ENCODE assay signal across 8 cellular contexts in genomic region chr12:94289551-94290312, GRCh38.
DNase-seq lines count a peak whose midpoint lies in the region; ATAC-seq and TF ChIP-seq lines count a peak whose summit lies in the region.

No MANE protein-coding gene starts in this region.

- DNase-seq in BJ (ENCODE audit: low read depth) = peak; percentile 77
- no peak for DNase-seq in RWPE2 (ENCODE audit: low spot score)
- peak; percentile 51 for DNase-seq in fibroblast of the conjunctiva (ENCODE audit: low read depth)
- no peak for DNase-seq in psoas muscle
- no peak for DNase-seq in CD1c-positive myeloid dendritic cell (ENCODE audit: extremely low spot score)
- DNase-seq in H4 (ENCODE audit: low spot score) = no peak
- DNase-seq in Karpas-422 = no peak
- no peak for DNase-seq in DMS 273 (lab: John Stamatoyannopoulos, UW; ENCODE audit: unreplicated experiment)

- H3K27me3 ChIP-seq in BJ (ENCODE audit: control insufficient read depth, insufficient read depth, low read length) (no peaks in the 10 kb centered on the region), RWPE2 (ENCODE audit: insufficient read depth, poor library complexity, severe bottlenecking) (no peaks in the 10 kb centered on the region), psoas muscle (ENCODE audit: insufficient read depth in 3 of 3, low read length in 2 of 3) (no peaks in the 10 kb centered on the region), Karpas-422 (ENCODE audit: low read length) (no peaks in the 10 kb centered on the region)

- no peak overlapping the region for H2AFZ ChIP-seq in Karpas-422 (ENCODE audit: low read length)

- H4K20me1 ChIP-seq in Karpas-422 (ENCODE audit: insufficient read depth, low read depth, low read length) = no peaks in the 10 kb centered on the region

- H3K4me1 ChIP-seq in RWPE2 (ENCODE audit: insufficient read depth, poor library complexity, severe bottlenecking) (no peaks in the 10 kb centered on the region), psoas muscle (peaks cover 9% of the 10 kb centered on the region), Karpas-422 (ENCODE audit: low read length) (no peaks in the 10 kb centered on the region)

- no peaks in the 10 kb centered on the region for H3K79me2 ChIP-seq in Karpas-422 (ENCODE audit: low read length)

- POLR2A ChIA-PET in BJ (lab: Charles Lee) = interaction anchor here (0.6 to 1.7 kb wide), 3 partner anchors 15 to 170 kb away, joined by 4 to 9 read pairs (median 5); no protein-coding TSS in a partner anchor

- H3K27ac ChIP-seq in RWPE2 (ENCODE audit: poor library complexity, severe bottlenecking) (no peak overlapping the region), psoas muscle (peak overlapping the region; percentile 43), Karpas-422 (ENCODE audit: low read length) (no peak overlapping the region)

- H3K9me3 ChIP-seq in RWPE2 (ENCODE audit: severe bottlenecking) (no peaks in the 10 kb centered on the region), psoas muscle (no peaks in the 10 kb centered on the region), Karpas-422 (ENCODE audit: low read length) (no peaks in the 10 kb centered on the region)

- CTCF ChIA-PET in BJ (lab: Yijun Ruan, JAX) = interaction anchor here (0.6 to 1.6 kb wide), 6 partner anchors 8 to 144 kb away, joined by 3 to 5 read pairs (median 4); no protein-coding TSS in a partner anchor

- H3K9ac ChIP-seq in Karpas-422 (ENCODE audit: low read length) = no peak overlapping the region

- H3K36me3 ChIP-seq in BJ (ENCODE audit: control insufficient read depth, insufficient read depth, low read length) = no peaks in the 10 kb centered on the region; the same call in 1 of the 2 replicates
- H3K36me3 ChIP-seq in RWPE2 (ENCODE audit: low read depth) = no peaks in the 10 kb centered on the region
- H3K36me3 ChIP-seq in psoas muscle (ENCODE audit: insufficient read depth in 1 of 2, low read depth in 1 of 2) = no peaks in the 10 kb centered on the region
- H3K36me3 ChIP-seq in Karpas-422 (ENCODE audit: insufficient read depth, low read length) = no peaks in the 10 kb centered on the region

- 25 to 35% (median 27%) methylated on average over 12 of the region's 12 CpGs for WGBS in psoas muscle, 3 donors

- ATAC-seq in RWPE2 (ENCODE audit: low read depth) = peak; percentile 44; the same call in 2 of the 3 replicates
- ATAC-seq in psoas muscle = peak; percentile 25 to 70 (median 38)

- TF ChIP-seq CTCF in BJ (IDR thresholded peaks at IDR 0.05; ENCODE audit: insufficient read depth, low read depth, low read length) (no peak), RWPE2 (IDR thresholded peaks at IDR 0.05; ENCODE audit: poor library complexity, severe bottlenecking) (no peak), psoas muscle (IDR thresholded peaks at IDR 0.05) (no peak)

- H3K4me3 ChIP-seq in BJ (ENCODE audit: low read depth, low read length) (no peak overlapping the region), RWPE2 (ENCODE audit: severe bottlenecking) (no peak overlapping the region), psoas muscle (no peak overlapping the region), Karpas-422 (ENCODE audit: low read length) (no peak overlapping the region)

- intact Hi-C loops in psoas muscle (cut with DNase I) = no loop called here

- no peak overlapping the region for H3K4me2 ChIP-seq in Karpas-422 (ENCODE audit: low read depth, low read length, poor library complexity, severe bottlenecking)

- no peaks in the 10 kb centered on the region for H3K9me2 ChIP-seq in Karpas-422 (replicated peaks; ENCODE audit: insufficient read depth, low read length)

Comparison
In these comparisons a context has a peak if more than half of its experiments do, and no peak if none do; other contexts are left out.
1. DNase-seq: peak in BJ (single experiment) and fibroblast of the conjunctiva (single experiment); none in RWPE2 (single experiment), psoas muscle (0 of 2), CD1c-positive myeloid dendritic cell (single experiment), H4 (single experiment), Karpas-422 (single experiment) and DMS 273 (single experiment).